ENCODE assay signal across 9 cellular contexts in the genomic region with DNA sequence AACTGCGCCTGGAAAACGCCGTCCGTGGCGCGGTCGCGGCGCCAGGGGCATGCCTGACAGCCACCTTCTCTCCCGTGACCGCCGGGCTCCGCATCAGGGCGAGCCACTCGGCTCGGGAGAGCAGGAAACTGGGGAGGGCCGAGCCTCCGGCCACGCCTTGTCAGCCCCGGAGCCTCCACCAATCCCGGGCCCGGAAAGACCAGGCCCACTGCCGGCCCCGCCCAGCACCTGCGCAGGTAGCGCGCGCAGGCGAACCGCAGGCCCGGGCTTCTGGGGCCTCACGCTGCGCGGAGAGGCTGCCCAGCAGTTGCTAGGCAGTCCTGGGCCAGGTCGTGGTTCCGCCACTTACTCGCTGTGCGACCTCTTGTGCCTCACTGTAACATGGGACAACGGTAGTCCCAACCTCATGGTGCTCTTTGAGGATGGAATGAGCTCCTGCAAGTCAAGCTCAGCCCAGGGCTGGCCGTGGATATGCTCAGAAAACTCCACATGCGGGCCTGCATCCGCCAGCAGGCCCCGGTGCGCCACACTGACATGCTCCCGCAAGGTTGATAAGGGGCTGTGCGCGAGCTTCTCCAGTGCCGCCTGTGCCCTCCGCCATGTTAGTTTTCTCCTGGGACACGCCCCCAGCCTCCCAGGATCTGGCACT.
A peak's percentile ranks its signal among the peaks of the same experiment; 100 is the strongest.
DNase-seq lines count a peak whose midpoint lies in the region; ATAC-seq and TF ChIP-seq lines count a peak whose summit lies in the region.
"Had no signal": no experiment of that assay in that cellular context is flagged by ENCODE, and none has a peak within 500 bp of the region (broad histone marks: within the 10 kb centered on the region; RNA-seq: fewer than 3 reads in every experiment).

No MANE protein-coding gene starts in this region.

- TF ChIP-seq POLR2A in heart left ventricle (IDR thresholded peaks at IDR 0.05), result peak in 1 of 2 donors; percentile 61

- H3K27me3 ChIP-seq in heart left ventricle, result peaks cover 6 to 42% (median 23%) of the 10 kb centered on the region in 9 donors

- no peaks in the 10 kb centered on the region for H3K36me3 ChIP-seq in heart left ventricle

- ATAC-seq in heart left ventricle (peak in 3 of 4 donors; percentile 57 to 86 (median 71)), GM19463 (IDR thresholded peaks at IDR 0.05; ENCODE audit: unreplicated experiment) (no peak), GM21526 (IDR thresholded peaks at IDR 0.05; ENCODE audit: low FRiP score, unreplicated experiment) (no peak), HG02973 (IDR thresholded peaks at IDR 0.05; ENCODE audit: unreplicated experiment) (no peak)

- H3K36me3 Mint-ChIP-seq in activated CD4-positive, alpha-beta T cell treated with anti-CD3 and anti-CD28 coated beads, Interleukin-2, amount 10 ng/mL, durations not matched to agents 7 days and 5 days (ENCODE audit: low read depth), result no peaks in the 10 kb centered on the region

- 6 to 16% (median 11%) methylated on average over 35 to 50 of the region's 50 CpGs for WGBS in heart left ventricle, 4 donors

- no peaks in the 10 kb centered on the region for H3K9me3 Mint-ChIP-seq in activated CD4-positive, alpha-beta T cell treated with anti-CD3 and anti-CD28 coated beads, Interleukin-2, amount 10 ng/mL, durations not matched to agents 7 days and 5 days

- peak overlapping the region; percentile 38 for H3K4me3 Mint-ChIP-seq in activated CD4-positive, alpha-beta T cell treated with anti-CD3 and anti-CD28 coated beads, Interleukin-2, amount 10 ng/mL, durations not matched to agents 7 days and 5 days

- H3K4me1 ChIP-seq in heart left ventricle, result peaks cover 5 to 17% (median 15%) of the 10 kb centered on the region in 12 donors

- peaks cover 13% of the 10 kb centered on the region for H3K4me1 Mint-ChIP-seq in activated CD4-positive, alpha-beta T cell treated with anti-CD3 and anti-CD28 coated beads, Interleukin-2, amount 10 ng/mL, durations not matched to agents 7 days and 5 days

- POLR2A ChIA-PET in activated CD4-positive, alpha-beta T cell treated with anti-CD3 and anti-CD28 coated beads, Interleukin-2, amount 10 ng/mL, durations not matched to agents 7 days and 5 days (lab: Charles Lee), result no interaction called here
- POLR2A ChIA-PET in GM10248 (lab: Yijun Ruan, JAX), result no interaction called here

- intact Hi-C loops in heart left ventricle (cut with DNase I), result no loop called here
- intact Hi-C loops in posterior vena cava (cut with DNase I), result no loop called here

- H3K27ac Mint-ChIP-seq in activated CD4-positive, alpha-beta T cell treated with anti-CD3 and anti-CD28 coated beads, Interleukin-2, amount 10 ng/mL, durations not matched to agents 7 days and 5 days, result no peak overlapping the region

- CTCF ChIA-PET in activated CD4-positive, alpha-beta T cell treated with anti-CD3 and anti-CD28 coated beads, Interleukin-2, amount 10 ng/mL, durations not matched to agents 7 days and 5 days (lab: Charles Lee), result no interaction called here
- CTCF ChIA-PET in GM10248 (lab: Yijun Ruan, JAX), result no interaction called here

- H3K27ac ChIP-seq in heart left ventricle, result no peak overlapping the region

- DNase-seq in DMS53 (lab: John Stamatoyannopoulos, UW) (peak; percentile 97), heart left ventricle (peak in 1 of 5 donors; percentile 49), posterior vena cava (ENCODE audit: low spot score) (peak; percentile 62), GM10248 (ENCODE audit: extremely low spot score) (no peak)
- DNase-seq in activated CD4-positive, alpha-beta T cell treated with anti-CD3 and anti-CD28 coated beads, Interleukin-2, amount 10 ng/mL, durations not matched to agents 7 days and 5 days, result peak; percentile 27
- DNase-seq: KBM-7 had no signal

- no peaks in the 10 kb centered on the region for H3K9me3 ChIP-seq in heart left ventricle

- no peak for TF ChIP-seq CTCF in heart left ventricle (IDR thresholded peaks at IDR 0.05)
- TF ChIP-seq CTCF in GM10248 (IDR thresholded peaks at IDR 0.05; ENCODE audit: control extremely low read depth, extremely low read depth, low read depth, missing control alignments), result no peak

- peak overlapping the region; percentile 0 to 49 (median 38) for H3K4me3 ChIP-seq in heart left ventricle

- H3K27me3 Mint-ChIP-seq in activated CD4-positive, alpha-beta T cell treated with anti-CD3 and anti-CD28 coated beads, Interleukin-2, amount 10 ng/mL, durations not matched to agents 7 days and 5 days, result peaks cover 62% of the 10 kb centered on the region

Comparison
In these comparisons a context has a peak if more than half of its experiments do, and no peak if none do; other contexts are left out.
1. ATAC-seq: peak in heart left ventricle (3 of 4); none in GM19463 (single experiment), GM21526 (single experiment) and HG02973 (single experiment).